9 cellular contexts compared by ENCODE assay signal in genomic region chr14:90193925-90194324, GRCh38.
A peak's percentile ranks its signal among the peaks of the same experiment; 100 is the strongest.
DNase-seq lines count a peak whose midpoint lies in the region; ATAC-seq, FAIRE-seq and TF ChIP-seq lines count a peak whose summit lies in the region.
"Had no signal": no experiment of that assay in that cellular context is flagged by ENCODE, and none has a peak within 500 bp of the region (broad histone marks: within the 10 kb centered on the region; RNA-seq: fewer than 3 reads in every experiment).

No MANE protein-coding gene starts in this region.

- H2BK15ac ChIP-seq in H1 (ENCODE audit: low read length), result no peak overlapping the region

- no peaks in the 10 kb centered on the region for H3K79me1 ChIP-seq in H1 (ENCODE audit: low read depth, low read length)

- TF ChIP-seq POLR2A in H1 (IDR thresholded peaks at IDR 0.05; ENCODE audit: control extremely low read depth in 1 of 2, low read depth in 2 of 2, low read length in 2 of 2), result no peak

- no peaks in the 10 kb centered on the region for H3K9me3 ChIP-seq in left ventricle myocardium inferior (replicated peaks)
- no peaks in the 10 kb centered on the region for H3K9me3 ChIP-seq in right cardiac atrium (ENCODE audit: control insufficient read depth, low read length)
- H3K9me3 ChIP-seq in H1 (ENCODE audit: insufficient read depth in 2 of 2, low read depth in 1 of 2, low read length in 1 of 2), result 0 out of 4 replicates have a peak, but pooled peaks cover 0 to 1% of the 10 kb centered on the region in 2 experiments

- no peak overlapping the region for H3K56ac ChIP-seq in H1 (replicated peaks; ENCODE audit: insufficient read length, low read depth, low read length)

- DNase-seq in left ventricle myocardium inferior (no peak), right cardiac atrium (no peak), LNCaP clone FGC (ENCODE audit: low read depth) (no peak), H1 (ENCODE audit: low read depth in 1 of 2, low spot score in 2 of 2) (peak in 1 of 2 experiments; percentile 77), type B pancreatic cell (ENCODE audit: extremely low spot score, unreplicated experiment) (no peak)

- intact Hi-C loops in left ventricle myocardium inferior (cut with micrococcal nuclease) (no loop called here), right cardiac atrium (cut with DNase I) (no loop called here)

- TF ChIP-seq EP300 in H1 (IDR thresholded peaks at IDR 0.05; ENCODE audit: borderline replicate concordance in 1 of 2, low read depth in 2 of 2, low read length in 2 of 2), result no peak

- H3K4me3 ChIP-seq in left ventricle myocardium inferior (no peak overlapping the region), right cardiac atrium (ENCODE audit: low read length) (no peak overlapping the region), LNCaP clone FGC (ENCODE audit: low read depth, low read length) (no peak overlapping the region), H1 (ENCODE audit: extremely low read depth in 1 of 4, insufficient read depth in 2 of 4, low read depth in 3 of 4, low read length in 4 of 4) (no peak overlapping the region)

- H2AK5ac ChIP-seq in H1 (ENCODE audit: low read depth, low read length), result no peak overlapping the region

- H3K23ac ChIP-seq in H1 (ENCODE audit: insufficient read length), result no peak overlapping the region

- no peak overlapping the region for H3K9ac ChIP-seq in H1 (replicated peaks in 1 of 4; ENCODE audit: extremely low read depth in 1 of 4, low read depth in 3 of 4, low read length in 3 of 4)

- no peak overlapping the region for H2BK5ac ChIP-seq in H1 (ENCODE audit: low read depth, low read length)

- H3K23me2 ChIP-seq in H1 (ENCODE audit: low read depth, low read length), result no peaks in the 10 kb centered on the region

- TF ChIP-seq RAD21 in H1 (IDR thresholded peaks at IDR 0.05 in 1 of 2, conservative IDR thresholded peaks at IDR 0.05 in 1 of 2; ENCODE audit: low read depth in 2 of 2, low read length in 2 of 2), result peak; percentile 44 to 56

- no peak overlapping the region for H2AFZ ChIP-seq in H1 (ENCODE audit: low read length)

- no peak for ATAC-seq in right cardiac atrium
- ATAC-seq in GM18868 (IDR thresholded peaks at IDR 0.05; ENCODE audit: unreplicated experiment), result no peak
- no peak for ATAC-seq in HG02840 (IDR thresholded peaks at IDR 0.05; ENCODE audit: low FRiP score, unreplicated experiment)
- no peak for ATAC-seq in GM19395 (IDR thresholded peaks at IDR 0.05; ENCODE audit: unreplicated experiment)

- no peak overlapping the region for H4K5ac ChIP-seq in H1 (ENCODE audit: insufficient read length, low read depth, low read length)

- no peak overlapping the region for H3K4me3 Mint-ChIP-seq in type B pancreatic cell

- H2BK120ac ChIP-seq in H1 (replicated peaks; ENCODE audit: low read depth, low read length), result no peak overlapping the region

- H3K4me1 Mint-ChIP-seq in type B pancreatic cell (ENCODE audit: unreplicated experiment), result no peaks in the 10 kb centered on the region

- H3K9me3 Mint-ChIP-seq in type B pancreatic cell, result no peaks in the 10 kb centered on the region

- H2BK12ac ChIP-seq in H1 (ENCODE audit: low read depth, low read length), result no peak overlapping the region

- CTCF ChIA-PET in H1 (lab: Charles Lee; ENCODE audit: partially characterized antibody), result interaction anchor here (0.6 to 4.6 kb wide), 11 partner anchors 9 to 83 kb away, joined by 3 to 32 read pairs (median 4); no protein-coding TSS in a partner anchor

- no peak overlapping the region for H3K18ac ChIP-seq in H1 (ENCODE audit: extremely low read depth, low read length)

- peaks cover 35% of the 10 kb centered on the region for H3K27me3 ChIP-seq in left ventricle myocardium inferior (ENCODE audit: low read depth)
- no peaks in the 10 kb centered on the region for H3K27me3 ChIP-seq in right cardiac atrium (ENCODE audit: control insufficient read depth, insufficient read depth)
- H3K27me3 ChIP-seq in H1 (replicated peaks in 1 of 4; ENCODE audit: control insufficient read depth in 3 of 4, extremely low read depth in 1 of 4, insufficient read depth in 3 of 4, low read length in 3 of 4), result no peaks in the 10 kb centered on the region

- H3K79me2 ChIP-seq in H1 (ENCODE audit: control insufficient read depth in 1 of 2, insufficient read depth in 2 of 2, low read length in 2 of 2), result no peaks in the 10 kb centered on the region

- no peaks in the 10 kb centered on the region for H4K20me1 ChIP-seq in H1 (replicated peaks in 1 of 2; ENCODE audit: control insufficient read depth in 1 of 2, insufficient read depth in 2 of 2, low read length in 2 of 2)

- POLR2A ChIA-PET in H1 (lab: Charles Lee; ENCODE audit: partially characterized antibody), result interaction anchor here (0.7 kb wide), 1 partner anchor 18 kb away, joined by 3 read pairs; no protein-coding TSS in a partner anchor

- H3K27me3 Mint-ChIP-seq in type B pancreatic cell, result peaks cover 33% of the 10 kb centered on the region

- H3K4ac ChIP-seq in H1 (replicated peaks; ENCODE audit: insufficient read length, low read depth, low read length), result no peak overlapping the region

- TF ChIP-seq CTCF in left ventricle myocardium inferior (IDR thresholded peaks at IDR 0.05; ENCODE audit: borderline replicate concordance), result peak; percentile 44
- TF ChIP-seq CTCF in LNCaP clone FGC (IDR thresholded peaks at IDR 0.05; ENCODE audit: control insufficient read depth, extremely low read depth, insufficient read depth), result peak; percentile 31
- peak; percentile 58 to 81 (median 75) for TF ChIP-seq CTCF in H1 (IDR thresholded peaks at IDR 0.05; ENCODE audit: control extremely low read depth in 1 of 3, insufficient read depth in 1 of 3, low read depth in 1 of 3, low read length in 3 of 3)
- TF ChIP-seq CTCF in type B pancreatic cell (conservative IDR thresholded peaks at IDR 0.05), result peak; percentile 58

- peak; percentile 73 for FAIRE-seq in H1 (lab: Jason Lieb, UNC)

- no peak overlapping the region for H3K4me2 ChIP-seq in H1 (ENCODE audit: insufficient read depth in 1 of 2, low read depth in 2 of 2, low read length in 2 of 2)

- H3K36me3 ChIP-seq in left ventricle myocardium inferior, result no peaks in the 10 kb centered on the region
- no peaks in the 10 kb centered on the region for H3K36me3 ChIP-seq in H1 (ENCODE audit: control insufficient read depth in 2 of 4, insufficient read depth in 4 of 4, low read length in 3 of 4)

- H3K27ac Mint-ChIP-seq in type B pancreatic cell, result no peak overlapping the region

- H4K8ac ChIP-seq in H1 (ENCODE audit: extremely low read depth, insufficient read depth, low read length), result no peak overlapping the region

- WGBS in right cardiac atrium, result 58% methylated on average over 9 of the region's 9 CpGs
- WGBS in H1 (ENCODE audit: extremely low coverage in 1 of 2, insufficient coverage in 1 of 2, insufficient read length in 1 of 2, insufficient replicate concordance in 2 of 2, low coverage in 1 of 2, low lambda C conversion rate in 2 of 2, missing lambda C conversion rate in 1 of 2), 2 experiments, result 54% methylated on average over 9 of the region's 9 CpGs; no CpG with 5 or more reads in 1 of the 2 experiments

- H3K14ac ChIP-seq in H1 (ENCODE audit: insufficient read length), result no peak overlapping the region

- H3K36me3 Mint-ChIP-seq in type B pancreatic cell, result no peaks in the 10 kb centered on the region

- no peaks in the 10 kb centered on the region for H3K4me1 ChIP-seq in left ventricle myocardium inferior
- H3K4me1 ChIP-seq in right cardiac atrium (ENCODE audit: control insufficient read depth, insufficient read depth, low read length), result no peaks in the 10 kb centered on the region
- H3K4me1 ChIP-seq in H1 (replicated peaks in 1 of 4; ENCODE audit: control insufficient read depth in 3 of 4, insufficient read depth in 4 of 4, low read length in 3 of 4), result no peaks in the 10 kb centered on the region

- H3K27ac ChIP-seq in left ventricle myocardium inferior (replicated peaks) (no peak overlapping the region), right cardiac atrium (ENCODE audit: low read length) (no peak overlapping the region), H1 (ENCODE audit: low read depth, low read length) (no peak overlapping the region)
- H3K27ac ChIP-seq: epithelial cell of prostate had no signal

- no peak overlapping the region for H2BK20ac ChIP-seq in H1 (ENCODE audit: low read length)

- no peak overlapping the region for H4K91ac ChIP-seq in H1 (replicated peaks; ENCODE audit: insufficient read length, low read length)

TF ChIP-seq in H1, 55 proteins besides CTCF, POLR2A, EP300 and RAD21:
- TF ChIP-seq POLR2AphosphoS5 (IDR thresholded peaks at IDR 0.05; ENCODE audit: low read depth, low read length) (no peak), FOSL1 (IDR thresholded peaks at IDR 0.05; ENCODE audit: insufficient read depth, low read depth, low read length) (no peak), EZH2 (IDR thresholded peaks at IDR 0.05; ENCODE audit: low read depth, low read length, severe bottlenecking) (no peak), HDAC2 (IDR thresholded peaks at IDR 0.05; ENCODE audit: borderline replicate concordance in 1 of 2, low read depth in 2 of 2, low read length in 2 of 2) (no peak), CHD1 (IDR thresholded peaks at IDR 0.05; ENCODE audit: low read depth, low read length) (no peak), NRF1 (IDR thresholded peaks at IDR 0.05; ENCODE audit: low read depth, low read length) (no peak), RBBP5 (IDR thresholded peaks at IDR 0.05; ENCODE audit: borderline replicate concordance, low read depth, low read length) (no peak)
